ENCODE assay signal across 1 cellular context in the genomic region with DNA sequence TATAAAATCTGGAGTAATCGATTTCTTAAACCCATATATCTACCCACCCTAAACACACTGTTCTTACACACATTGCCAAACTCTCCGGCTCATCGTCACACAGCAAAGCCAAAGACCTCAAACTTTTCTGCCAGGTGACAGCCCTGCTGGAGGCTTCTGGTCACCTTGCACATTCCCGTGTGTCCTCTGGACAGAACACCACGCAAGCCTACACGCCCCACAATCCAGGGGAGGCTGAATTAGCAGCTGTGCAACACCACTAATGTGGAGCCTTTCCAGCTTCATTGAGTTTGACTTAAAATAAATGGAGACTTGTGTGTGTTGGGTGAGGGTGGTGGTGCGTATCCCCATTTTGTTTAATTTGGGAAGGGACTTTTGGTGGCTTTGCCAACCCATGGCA.
TF ChIP-seq lines count a peak whose summit lies in the region.

No MANE protein-coding gene starts in this region.

TF ChIP-seq in H1, 55 proteins besides CTCF, POLR2A, EP300 and RAD21:
- TF ChIP-seq RNF2 (IDR thresholded peaks at IDR 0.05; ENCODE audit: borderline replicate concordance, low read depth, low read length, missing control alignments, poor library complexity, severe bottlenecking): no peak
- no peak for TF ChIP-seq HDAC6 (IDR thresholded peaks at IDR 0.05; ENCODE audit: low read depth, low read length)
- no peak for TF ChIP-seq RBBP5 (IDR thresholded peaks at IDR 0.05; ENCODE audit: borderline replicate concordance, low read depth, low read length)
- TF ChIP-seq SUZ12 (IDR thresholded peaks at IDR 0.05; ENCODE audit: low read length): no peak
- TF ChIP-seq ZNF274 (IDR thresholded peaks at IDR 0.05; ENCODE audit: borderline replicate concordance, extremely low read depth, low read length): no peak
- TF ChIP-seq TCF12 (IDR thresholded peaks at IDR 0.05; ENCODE audit: low read depth, low read length): no peak
- no peak for TF ChIP-seq KDM5A (IDR thresholded peaks at IDR 0.05; ENCODE audit: low read length)
- TF ChIP-seq CEBPB (IDR thresholded peaks at IDR 0.05; ENCODE audit: low read depth, low read length): no peak
- TF ChIP-seq CBX8 (IDR thresholded peaks at IDR 0.05; ENCODE audit: borderline replicate concordance, low read depth, low read length): no peak
- TF ChIP-seq POLR2AphosphoS5 (IDR thresholded peaks at IDR 0.05; ENCODE audit: low read depth, low read length): no peak
- TF ChIP-seq SIX5 (IDR thresholded peaks at IDR 0.05; ENCODE audit: low read depth, low read length): no peak
- no peak for TF ChIP-seq POU5F1 (IDR thresholded peaks at IDR 0.05; ENCODE audit: low read depth, low read length)
- TF ChIP-seq JUND (IDR thresholded peaks at IDR 0.05; ENCODE audit: low read length): no peak
- no peak for TF ChIP-seq NANOG (IDR thresholded peaks at IDR 0.05; ENCODE audit: insufficient read depth, low read depth, low read length, poor library complexity, severe bottlenecking)
- no peak for TF ChIP-seq HDAC2 (IDR thresholded peaks at IDR 0.05; ENCODE audit: borderline replicate concordance in 1 of 2, low read depth in 2 of 2, low read length in 2 of 2)
- TF ChIP-seq SP2 (IDR thresholded peaks at IDR 0.05; ENCODE audit: low read length): no peak
TF ChIP-seq in H1: peak in this region for 0.
